Comparison of ENCODE assay signal across 9 cellular contexts in genomic region chr2:239321596-239322413, GRCh38.
DNase-seq lines count a peak whose midpoint lies in the region; ATAC-seq lines count a peak whose summit lies in the region.
"Had no signal": no experiment of that assay in that cellular context is flagged by ENCODE, and none has a peak within 500 bp of the region (broad histone marks: within the 10 kb centered on the region; RNA-seq: fewer than 3 reads in every experiment).

No MANE protein-coding gene starts in this region.

- H3K36me3 Mint-ChIP-seq in activated CD8-positive, alpha-beta memory T cell treated with anti-CD3 and anti-CD28 coated beads, Interleukin-2, amount 10 ng/mL, durations not matched to agents 7 days and 5 days: peaks cover 23% of the 10 kb centered on the region

- peak overlapping the region; percentile 48 for H3K4me3 Mint-ChIP-seq in activated CD8-positive, alpha-beta memory T cell treated with anti-CD3 and anti-CD28 coated beads, Interleukin-2, amount 10 ng/mL, durations not matched to agents 7 days and 5 days

- peak overlapping the region; percentile 95 for H3K27ac Mint-ChIP-seq in activated CD8-positive, alpha-beta memory T cell treated with anti-CD3 and anti-CD28 coated beads, Interleukin-2, amount 10 ng/mL, durations not matched to agents 7 days and 5 days

- ATAC-seq in activated CD8-positive, alpha-beta memory T cell treated with anti-CD3 and anti-CD28 coated beads, Interleukin-2, amount 10 ng/mL, durations not matched to agents 7 days and 5 days: peak; percentile 76
- ATAC-seq in HG03439 (IDR thresholded peaks at IDR 0.05; ENCODE audit: unreplicated experiment): no peak

- DNase-seq in MV-4-11 (lab: John Stamatoyannopoulos, UW): peak; percentile 19
- DNase-seq in activated CD8-positive, alpha-beta memory T cell treated with anti-CD3 and anti-CD28 coated beads, Interleukin-2, amount 10 ng/mL, durations not matched to agents 7 days and 5 days: peak; percentile 76
- DNase-seq in islet precursor cell: peak; percentile 22
- peak; percentile 47 for DNase-seq in stimulated activated CD8-positive, alpha-beta memory T cell treated with anti-CD3 and anti-CD28 coated beads, Interleukin-4, amount 100 ng/mL, for 24 hours (ENCODE audit: low read depth)
- DNase-seq in DMS114 treated with DMSO at 0.1 percent for 48 hours (lab: John Stamatoyannopoulos, UW; ENCODE audit: unreplicated experiment): no peak
- no peak for DNase-seq in SIG-M5 treated with dmso at 0.1 percent for 504 hours (lab: John Stamatoyannopoulos, UW; ENCODE audit: unreplicated experiment)
- DNase-seq in cerebellar cortex (ENCODE audit: low spot score): no peak
- DNase-seq: retina had no signal

- CTCF ChIA-PET in activated CD8-positive, alpha-beta memory T cell treated with anti-CD3 and anti-CD28 coated beads, Interleukin-2, amount 10 ng/mL, durations not matched to agents 7 days and 5 days (lab: Charles Lee): interaction anchor here (1.0 to 2.7 kb wide), 8 partner anchors 18 to 54 kb away, joined by 3 to 9 read pairs (median 4); no protein-coding TSS in a partner anchor

- no peaks in the 10 kb centered on the region for H3K27me3 Mint-ChIP-seq in activated CD8-positive, alpha-beta memory T cell treated with anti-CD3 and anti-CD28 coated beads, Interleukin-2, amount 10 ng/mL, durations not matched to agents 7 days and 5 days

- peaks cover 79% of the 10 kb centered on the region for H3K4me1 Mint-ChIP-seq in activated CD8-positive, alpha-beta memory T cell treated with anti-CD3 and anti-CD28 coated beads, Interleukin-2, amount 10 ng/mL, durations not matched to agents 7 days and 5 days

- no peaks in the 10 kb centered on the region for H3K9me3 Mint-ChIP-seq in activated CD8-positive, alpha-beta memory T cell treated with anti-CD3 and anti-CD28 coated beads, Interleukin-2, amount 10 ng/mL, durations not matched to agents 7 days and 5 days (ENCODE audit: low read depth)

Comparison
In these comparisons a context has a peak if more than half of its experiments do, and no peak if none do; other contexts are left out.
1. DNase-seq: peak in MV-4-11 (single experiment), activated CD8-positive, alpha-beta memory T cell treated with anti-CD3 and anti-CD28 coated beads, Interleukin-2, amount 10 ng/mL, durations not matched to agents 7 days and 5 days (single experiment), islet precursor cell (single experiment) and stimulated activated CD8-positive, alpha-beta memory T cell treated with anti-CD3 and anti-CD28 coated beads, Interleukin-4, amount 100 ng/mL, for 24 hours (single experiment); none in DMS114 treated with DMSO at 0.1 percent for 48 hours (single experiment), SIG-M5 treated with dmso at 0.1 percent for 504 hours (single experiment) and cerebellar cortex (single experiment).